13 cellular contexts compared by ENCODE assay signal in the genomic region with DNA sequence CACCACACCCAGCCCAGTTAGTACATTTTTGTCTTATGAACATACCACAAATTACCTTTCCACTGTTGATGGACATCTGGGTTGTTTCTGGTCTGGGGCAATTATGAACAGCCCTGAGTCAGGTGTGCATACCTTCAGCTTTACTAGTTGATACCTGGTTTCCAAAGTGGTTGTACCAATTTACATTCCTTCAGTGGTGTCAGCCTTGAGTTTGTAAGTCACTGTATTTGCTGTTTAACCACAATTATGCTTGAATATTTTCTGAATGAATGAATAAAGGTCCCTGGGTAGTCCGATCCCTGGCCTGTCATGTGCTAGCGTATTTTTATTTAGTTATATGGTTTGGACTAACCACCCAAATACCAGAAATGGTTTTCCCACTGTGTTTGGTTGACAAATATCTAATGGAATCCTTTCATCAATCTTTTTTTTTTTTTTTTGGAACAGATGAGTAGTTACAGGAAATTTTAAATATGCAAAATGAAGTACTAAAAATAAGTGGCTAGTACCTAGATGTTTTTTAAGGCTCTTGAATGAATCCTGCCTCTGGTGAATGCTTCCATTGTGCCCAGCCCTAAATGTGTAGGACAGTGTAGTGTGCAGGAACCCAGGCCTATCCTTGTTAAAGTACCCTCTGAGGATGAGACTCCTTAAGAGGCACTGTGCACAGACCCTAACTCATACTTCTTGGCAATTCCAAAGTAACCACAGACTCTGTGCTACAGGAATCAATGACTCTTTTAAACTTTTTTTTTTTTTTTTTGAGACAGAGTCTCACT. TPM values are rescaled to one million over a fixed set of nuclear protein-coding genes. Genes with fewer than 3 reads are reported as not detected.
DNase-seq lines count a peak whose midpoint lies in the region; ATAC-seq and TF ChIP-seq lines count a peak whose summit lies in the region.
"Had no signal": no experiment of that assay in that cellular context is flagged by ENCODE, and none has a peak within 500 bp of the region (broad histone marks: within the 10 kb centered on the region; RNA-seq: fewer than 3 reads in every experiment).

No MANE protein-coding gene starts in this region.

- ATAC-seq in GM19328 (IDR thresholded peaks at IDR 0.05; ENCODE audit: unreplicated experiment): no peak
- no peak for ATAC-seq in GM21381 (IDR thresholded peaks at IDR 0.05; ENCODE audit: unreplicated experiment)

- no peak for TF ChIP-seq CTCF in astrocyte of the spinal cord (IDR thresholded peaks at IDR 0.05; ENCODE audit: low read depth, low read length)

- peak; percentile 78 for DNase-seq in AG08396 (ENCODE audit: low spot score)
- peak; percentile 54 for DNase-seq in HT1080 (ENCODE audit: low read depth)
- peak; percentile 93 for DNase-seq in astrocyte of the spinal cord (ENCODE audit: low read depth, low spot score)
- peak; percentile 75 for DNase-seq in kidney glomerular epithelial cell (lab: John Stamatoyannopoulos, UW)
- no peak for DNase-seq in activated effector memory CD4-positive, alpha-beta T cell treated with Interleukin-2 at 50 U/mL for 16 hours
- DNase-seq in KG1 (lab: John Stamatoyannopoulos, UW): no peak
- DNase-seq: activated CD4-positive, CD25-positive, alpha-beta regulatory T cell; CD4-positive, alpha-beta memory T cell; NCI-H2081; nephron progenitor cell had no signal

- no peak overlapping the region for H3K4me3 ChIP-seq in astrocyte of the spinal cord (ENCODE audit: low read depth, low read length)
- H3K4me3 ChIP-seq: testis had no signal

- in situ Hi-C loops in astrocyte of the spinal cord (cut with HindIII; ENCODE audit: low sequenced_read_pairs): no loop called here

RNA-seq across cellular contexts. Expression of a gene that starts 3.7 kb away (rescaled TPM):
- total RNA-seq in HT1080 (2014; rRNA removed; shearing (Covaris generic)): 69.7 and 82.3 TPM in 2 replicates
- polyA plus RNA-seq in HT1080 (2015; cell fraction: cytosol; rRNA removed): 55.5 and 56.1 TPM in 2 replicates
- polyA plus RNA-seq in HT1080 (2015; cell fraction: nucleus; rRNA removed): 36.9 and 43.5 TPM in 2 replicates

Comparison
In these comparisons a context has a peak if more than half of its experiments do, and no peak if none do; other contexts are left out.
1. DNase-seq: peak in AG08396 (single experiment), HT1080 (single experiment), astrocyte of the spinal cord (single experiment) and kidney glomerular epithelial cell (single experiment); none in activated effector memory CD4-positive, alpha-beta T cell treated with Interleukin-2 at 50 U/mL for 16 hours (single experiment) and KG1 (single experiment).